1 cellular context compared by ENCODE assay signal in genomic region chr12:10214877-10215267, GRCh38.
TF ChIP-seq lines count a peak whose summit lies in the region.

No MANE protein-coding gene starts in this region.

TF ChIP-seq in IMR-90, 13 proteins besides CTCF, POLR2A, EP300 and RAD21:
- TF ChIP-seq MAZ (IDR thresholded peaks at IDR 0.05; ENCODE audit: borderline replicate concordance, low read depth, low read length) (no peak), FOS (IDR thresholded peaks at IDR 0.05; ENCODE audit: low read depth, low read length) (no peak), ELK1 (IDR thresholded peaks at IDR 0.05; ENCODE audit: borderline replicate concordance, low read depth, low read length) (no peak)
